In genomic region chr20:43985608-43986316, GRCh38 we compare ENCODE assay signal across 16 cellular contexts.
"Had no signal": no experiment of that assay in that cellular context is flagged by ENCODE, and none has a peak within 500 bp of the region (broad histone marks: within the 10 kb centered on the region; RNA-seq: fewer than 3 reads in every experiment).

No MANE protein-coding gene starts in this region.

- H3K4me3 Mint-ChIP-seq: activated naive CD4-positive, alpha-beta T cell treated with anti-CD3 and anti-CD28 coated beads for 36 hours; activated T-helper 17 cell treated with anti-CD3 and anti-CD28 coated beads, Interleukin-2, amount 50 U/mL, for 72 hours; mesothelial cell of epicardium; naive thymus-derived CD4-positive, alpha-beta T cell; type B pancreatic cell had no signal

- H3K4me3 ChIP-seq: heart right ventricle had no signal

- DNase-seq: activated CD4-positive, alpha-beta T cell treated with anti-CD3 and anti-CD28 coated beads for 4 hours; activated CD8-positive, alpha-beta memory T cell treated with anti-CD3 and anti-CD28 coated beads for 24 hours; activated naive CD4-positive, alpha-beta T cell treated with anti-CD3 and anti-CD28 coated beads for 36 hours; effector CD4-positive, alpha-beta T cell; heart right ventricle; naive thymus-derived CD4-positive, alpha-beta T cell; nucleus accumbens; right cardiac atrium; small intestine; T-helper 1 cell had no signal

- H3K9me3 Mint-ChIP-seq: activated T-helper 17 cell treated with anti-CD3 and anti-CD28 coated beads, Interleukin-2, amount 50 U/mL, for 72 hours; mesothelial cell of epicardium; type B pancreatic cell had no signal

- H3K4me1 Mint-ChIP-seq: mesothelial cell of epicardium had no signal

- H3K27ac Mint-ChIP-seq: activated naive CD4-positive, alpha-beta T cell treated with anti-CD3 and anti-CD28 coated beads for 36 hours; activated T-helper 17 cell treated with anti-CD3 and anti-CD28 coated beads, Interleukin-2, amount 50 U/mL, for 72 hours; mesothelial cell of epicardium; type B pancreatic cell had no signal

- H3K36me3 Mint-ChIP-seq: mesothelial cell of epicardium, type B pancreatic cell had no signal

- H3K36me3 ChIP-seq: heart right ventricle had no signal

- FAIRE-seq: colon, frontal cortex, small intestine had no signal

- H3K27me3 ChIP-seq: heart right ventricle had no signal

- H3K27ac ChIP-seq: VCaP had no signal

- ATAC-seq: activated T-helper 17 cell treated with anti-CD3 and anti-CD28 coated beads, Interleukin-2, amount 50 U/mL, for 72 hours; heart right ventricle; naive thymus-derived CD4-positive, alpha-beta T cell; right cardiac atrium had no signal
